ENCODE assay signal across 8 cellular contexts in genomic region chr6:30614044-30614842, GRCh38. TPM values are rescaled to one million over a fixed set of nuclear protein-coding genes. Genes with fewer than 3 reads are reported as not detected.
A peak's percentile ranks its signal among the peaks of the same experiment; 100 is the strongest.
DNase-seq lines count a peak whose midpoint lies in the region; ATAC-seq and TF ChIP-seq lines count a peak whose summit lies in the region.

No MANE protein-coding gene starts in this region.

- peak overlapping the region; percentile 98 for H3K27ac ChIP-seq in suprapubic skin

- CTCF ChIA-PET in activated CD8-positive, alpha-beta T cell treated with anti-CD3 and anti-CD28 coated beads for 36 hours (lab: Charles Lee): interaction anchor here (0.8 to 4.7 kb wide), 19 partner anchors 8 to 473 kb away, joined by 3 to 50 read pairs (median 6); partner anchors contain the start of genes ATAT1 and TUBB

- peaks cover 73% of the 10 kb centered on the region for H3K36me3 Mint-ChIP-seq in activated CD4-positive, alpha-beta T cell treated with anti-CD3 and anti-CD28 coated beads, Interleukin-2, amount 10 ng/mL, durations not matched to agents 24 days and 14 days (ENCODE audit: low read depth)
- peaks cover 81% of the 10 kb centered on the region for H3K36me3 Mint-ChIP-seq in activated CD8-positive, alpha-beta T cell treated with anti-CD3 and anti-CD28 coated beads for 36 hours (ENCODE audit: low read depth)
- peaks cover 24 to 35% (median 27%) of the 10 kb centered on the region in 3 donors for H3K36me3 Mint-ChIP-seq in immature natural killer cell

- H3K27ac Mint-ChIP-seq in activated CD4-positive, alpha-beta T cell treated with anti-CD3 and anti-CD28 coated beads, Interleukin-2, amount 10 ng/mL, durations not matched to agents 24 days and 14 days: peak overlapping the region; percentile 92
- peak overlapping the region; percentile 98 for H3K27ac Mint-ChIP-seq in activated CD8-positive, alpha-beta T cell treated with anti-CD3 and anti-CD28 coated beads for 36 hours
- H3K27ac Mint-ChIP-seq in immature natural killer cell: peak overlapping the region; percentile 99 to 100 (median 100)

- peak overlapping the region; percentile 90 for H3K4me3 ChIP-seq in suprapubic skin

- no peak for TF ChIP-seq CTCF in activated CD8-positive, alpha-beta T cell treated with anti-CD3 and anti-CD28 coated beads for 36 hours (IDR thresholded peaks at IDR 0.05)
- no peak for TF ChIP-seq CTCF in suprapubic skin (IDR thresholded peaks at IDR 0.05)

- H3K4me1 ChIP-seq in suprapubic skin: peaks cover 59% of the 10 kb centered on the region

- H3K27me3 Mint-ChIP-seq in activated CD4-positive, alpha-beta T cell treated with anti-CD3 and anti-CD28 coated beads, Interleukin-2, amount 10 ng/mL, durations not matched to agents 24 days and 14 days: peaks cover 6% of the 10 kb centered on the region
- no peaks in the 10 kb centered on the region for H3K27me3 Mint-ChIP-seq in activated CD8-positive, alpha-beta T cell treated with anti-CD3 and anti-CD28 coated beads for 36 hours
- H3K27me3 Mint-ChIP-seq in immature natural killer cell (ENCODE audit: low read depth in 3 of 3): peaks cover 29 to 37% (median 35%) of the 10 kb centered on the region in 3 donors

- no peaks in the 10 kb centered on the region for H3K27me3 ChIP-seq in suprapubic skin

- no peak for TF ChIP-seq EP300 in suprapubic skin (IDR thresholded peaks at IDR 0.05)

- TF ChIP-seq POLR2A in suprapubic skin (IDR thresholded peaks at IDR 0.05): no peak

- H3K4me1 Mint-ChIP-seq in activated CD4-positive, alpha-beta T cell treated with anti-CD3 and anti-CD28 coated beads, Interleukin-2, amount 10 ng/mL, durations not matched to agents 24 days and 14 days: peaks cover 59% of the 10 kb centered on the region
- peaks cover 52% of the 10 kb centered on the region for H3K4me1 Mint-ChIP-seq in activated CD8-positive, alpha-beta T cell treated with anti-CD3 and anti-CD28 coated beads for 36 hours (ENCODE audit: low read depth)
- H3K4me1 Mint-ChIP-seq in immature natural killer cell: peaks cover 55 to 70% of the 10 kb centered on the region in 2 donors

- no peaks in the 10 kb centered on the region for H3K9me3 Mint-ChIP-seq in activated CD4-positive, alpha-beta T cell treated with anti-CD3 and anti-CD28 coated beads, Interleukin-2, amount 10 ng/mL, durations not matched to agents 24 days and 14 days
- no peaks in the 10 kb centered on the region for H3K9me3 Mint-ChIP-seq in activated CD8-positive, alpha-beta T cell treated with anti-CD3 and anti-CD28 coated beads for 36 hours
- H3K9me3 Mint-ChIP-seq in immature natural killer cell: peaks cover 0 to 9% (median 2%) of the 10 kb centered on the region in 6 donors

- H3K36me3 ChIP-seq in suprapubic skin: peaks cover 11% of the 10 kb centered on the region

- no peaks in the 10 kb centered on the region for H3K9me3 ChIP-seq in suprapubic skin

- DNase-seq in activated CD4-positive, alpha-beta T cell treated with anti-CD3 and anti-CD28 coated beads, Interleukin-2, amount 10 ng/mL, durations not matched to agents 24 days and 14 days: peak; percentile 69
- no peak for DNase-seq in activated CD4-positive, alpha-beta T cell treated with anti-CD3 and anti-CD28 coated beads, Interleukin-2, amount 50 U/mL, for 48 hours
- no peak for DNase-seq in activated CD8-positive, alpha-beta T cell treated with anti-CD3 and anti-CD28 coated beads for 36 hours
- DNase-seq in immature natural killer cell (no peak), suprapubic skin (ENCODE audit: low spot score in 2 of 2) (no peak), pons (ENCODE audit: low spot score) (no peak)

- intact Hi-C loops in activated CD4-positive, alpha-beta T cell treated with anti-CD3 and anti-CD28 coated beads, Interleukin-2, amount 10 ng/mL, durations not matched to agents 24 days and 14 days (cut with micrococcal nuclease): loop anchor here (10.0 kb wide), 1 partner anchor 549 kb away; the partner anchor contains the start of genes POLR1H and PPP1R11
- intact Hi-C loops in activated CD8-positive, alpha-beta T cell treated with anti-CD3 and anti-CD28 coated beads for 36 hours (cut with micrococcal nuclease): no loop called here

- WGBS in suprapubic skin: 16% methylated on average over 8 of the region's 8 CpGs

- POLR2A ChIA-PET in activated CD8-positive, alpha-beta T cell treated with anti-CD3 and anti-CD28 coated beads for 36 hours (lab: Charles Lee): interaction anchor here (0.6 to 5.3 kb wide), 29 partner anchors 9 to 298 kb away, joined by 3 to 121 read pairs (median 5); partner anchors contain the start of genes ABCF1, C6orf136, GNL1 and MDC1

- no peak for ATAC-seq in activated CD8-positive, alpha-beta T cell treated with anti-CD3 and anti-CD28 coated beads for 36 hours
- ATAC-seq in HG02759 (IDR thresholded peaks at IDR 0.05; ENCODE audit: unreplicated experiment) (no peak), HG02884 (IDR thresholded peaks at IDR 0.05; ENCODE audit: unreplicated experiment) (no peak)

- H3K4me3 Mint-ChIP-seq in activated CD4-positive, alpha-beta T cell treated with anti-CD3 and anti-CD28 coated beads, Interleukin-2, amount 10 ng/mL, durations not matched to agents 24 days and 14 days: peak overlapping the region; percentile 90
- H3K4me3 Mint-ChIP-seq in activated CD8-positive, alpha-beta T cell treated with anti-CD3 and anti-CD28 coated beads for 36 hours: peak overlapping the region; percentile 95
- peak overlapping the region; percentile 99 to 100 (median 99) for H3K4me3 Mint-ChIP-seq in immature natural killer cell

RNA-seq across cellular contexts. Expression of gene PPP1R10, which starts 2.8 kb away (rescaled TPM):
- 106 and 107 TPM in 2 replicates for total RNA-seq in activated CD4-positive, alpha-beta T cell treated with anti-CD3 and anti-CD28 coated beads, Interleukin-2, amount 10 ng/mL, durations not matched to agents 24 days and 14 days
- total RNA-seq in activated CD8-positive, alpha-beta T cell treated with anti-CD3 and anti-CD28 coated beads for 36 hours: 10 to 100 TPM; 59.0 to 59.8 TPM
- 10 to 100 TPM in 2 of 3 donors, 1 to 10 TPM in 1; 5.5 to 30.0 (median 12.9) TPM for polyA plus RNA-seq in immature natural killer cell
- total RNA-seq in suprapubic skin: 10 to 100 TPM; 27.2 to 68.2 (median 46.7) TPM

RNA-seq across cellular contexts. Expression of gene MRPS18B, which starts 3.4 kb away (rescaled TPM):
- total RNA-seq in activated CD4-positive, alpha-beta T cell treated with anti-CD3 and anti-CD28 coated beads, Interleukin-2, amount 10 ng/mL, durations not matched to agents 24 days and 14 days: 79.4 and 83.6 TPM in 2 replicates
- total RNA-seq in activated CD8-positive, alpha-beta T cell treated with anti-CD3 and anti-CD28 coated beads for 36 hours: 100 to 1,000 TPM; 109 to 110 TPM
- polyA plus RNA-seq in immature natural killer cell: 100 to 1,000 TPM in 2 of 3 donors, 10 to 100 TPM in 1; 86.6 to 114 (median 102) TPM
- total RNA-seq in suprapubic skin: 10 to 100 TPM; 48.1 to 85.7 (median 62.4) TPM

RNA-seq across cellular contexts. Expression of gene ATAT1, which starts 12.4 kb away (rescaled TPM):
- total RNA-seq in activated CD4-positive, alpha-beta T cell treated with anti-CD3 and anti-CD28 coated beads, Interleukin-2, amount 10 ng/mL, durations not matched to agents 24 days and 14 days: 11.4 and 14.4 TPM in 2 replicates
- 1 to 10 TPM; 7.5 to 7.8 TPM for total RNA-seq in activated CD8-positive, alpha-beta T cell treated with anti-CD3 and anti-CD28 coated beads for 36 hours
- polyA plus RNA-seq in immature natural killer cell: 1 to 10 TPM in 1 of 3 donors, under 1 TPM in 1, not detected in 1; 0.43 to 3.1 TPM
- 10 to 100 TPM in 1 of 4 donors, 1 to 10 TPM in 3; 4.7 to 24.0 (median 7.9) TPM for total RNA-seq in suprapubic skin

RNA-seq across cellular contexts. Expression of gene C6orf136, which starts 32.7 kb away (rescaled TPM):
- 28.9 and 39.4 TPM in 2 replicates for total RNA-seq in activated CD4-positive, alpha-beta T cell treated with anti-CD3 and anti-CD28 coated beads, Interleukin-2, amount 10 ng/mL, durations not matched to agents 24 days and 14 days
- total RNA-seq in activated CD8-positive, alpha-beta T cell treated with anti-CD3 and anti-CD28 coated beads for 36 hours: 10 to 100 TPM; 34.8 to 40.1 TPM
- polyA plus RNA-seq in immature natural killer cell: 10 to 100 TPM in 1 of 3 donors, 1 to 10 TPM in 2; 4.3 to 16.5 (median 9.8) TPM
- 10 to 100 TPM in 3 of 4 donors, 1 to 10 TPM in 1; 10.0 to 31.3 (median 15.5) TPM for total RNA-seq in suprapubic skin

RNA-seq across cellular contexts. Expression of gene ABCF1, which starts 43.0 kb away (rescaled TPM):
- total RNA-seq in activated CD4-positive, alpha-beta T cell treated with anti-CD3 and anti-CD28 coated beads, Interleukin-2, amount 10 ng/mL, durations not matched to agents 24 days and 14 days: 123 and 125 TPM in 2 replicates
- 10 to 100 TPM; 86.9 to 88.0 TPM for total RNA-seq in activated CD8-positive, alpha-beta T cell treated with anti-CD3 and anti-CD28 coated beads for 36 hours
- 10 to 100 TPM in 2 of 3 donors, 1 to 10 TPM in 1; 4.3 to 50.1 (median 15.2) TPM for polyA plus RNA-seq in immature natural killer cell
- 10 to 100 TPM; 41.7 to 46.4 (median 45.0) TPM for total RNA-seq in suprapubic skin
